In genomic region chr1:25896266-25896665, GRCh38 we compare ENCODE assay signal across 10 cellular contexts. TPM values are rescaled to one million over a fixed set of nuclear protein-coding genes. Genes with fewer than 3 reads are reported as not detected.
A peak's percentile ranks its signal among the peaks of the same experiment; 100 is the strongest.
DNase-seq lines count a peak whose midpoint lies in the region; ATAC-seq, FAIRE-seq and TF ChIP-seq lines count a peak whose summit lies in the region.
"Had no signal": no experiment of that assay in that cellular context is flagged by ENCODE, and none has a peak within 500 bp of the region (broad histone marks: within the 10 kb centered on the region; RNA-seq: fewer than 3 reads in every experiment).

No MANE protein-coding gene starts in this region.

- peak overlapping the region; percentile 25; the same call in 2 of the 3 replicates for H2BK15ac ChIP-seq in IMR-90 (ENCODE audit: low read depth, low read length)

- CTCF ChIA-PET in IMR-90 (lab: Yijun Ruan, JAX), result interaction anchor here (1.0 to 4.3 kb wide), 11 partner anchors 8 to 134 kb away, joined by 3 to 47 read pairs (median 4); partner anchors contain the start of gene PAFAH2
- CTCF ChIA-PET in CD4-positive, alpha-beta T cell (lab: Charles Lee), result interaction anchor here (0.9 to 4.6 kb wide), 10 partner anchors 8 to 466 kb away, joined by 3 to 184 read pairs (median 10); partner anchors contain the start of genes PAFAH2, PAQR7 and STMN1

- 0 out of 2 replicates have a peak overlapping the region, but pooled peaks have one; percentile 7 for H3K56ac ChIP-seq in IMR-90 (ENCODE audit: extremely low read depth, insufficient read depth, low read length)

- H3K36me3 Mint-ChIP-seq in astrocyte (ENCODE audit: low read depth, unreplicated experiment) (peaks cover 21% of the 10 kb centered on the region), nephron (ENCODE audit: low read depth) (peaks cover 43% of the 10 kb centered on the region)
- peaks cover 29% of the 10 kb centered on the region for H3K36me3 Mint-ChIP-seq in CD4-positive, alpha-beta T cell (ENCODE audit: low read depth)

- FAIRE-seq in astrocyte (lab: Jason Lieb, UNC), result no peak

- H3K79me1 ChIP-seq in IMR-90 (ENCODE audit: low read depth in 1 of 2, low read length in 2 of 2), result peaks cover 34 to 72% of the 10 kb centered on the region in 2 experiments

- no peaks in the 10 kb centered on the region for H3K9me3 Mint-ChIP-seq in astrocyte (ENCODE audit: unreplicated experiment)
- H3K9me3 Mint-ChIP-seq in nephron, result no peaks in the 10 kb centered on the region
- H3K9me3 Mint-ChIP-seq in CD4-positive, alpha-beta T cell, result no peaks in the 10 kb centered on the region

- intact Hi-C loops in IMR-90 (cut with micrococcal nuclease), result loop anchor here (5.0 kb wide), 1 partner anchor 74 kb away; no protein-coding TSS in a partner anchor
- intact Hi-C loops in CD4-positive, alpha-beta T cell (cut with DNase I, micrococcal nuclease), result no loop called here

- H3K9me3 ChIP-seq in IMR-90 (ENCODE audit: control insufficient read depth, insufficient read depth, low read length), result no peaks in the 10 kb centered on the region
- H3K9me3 ChIP-seq in astrocyte (ENCODE audit: insufficient read depth, low read depth, low read length), result no peaks in the 10 kb centered on the region
- H3K9me3 ChIP-seq in CD4-positive, alpha-beta T cell (ENCODE audit: control insufficient read depth, low read length), result no peaks in the 10 kb centered on the region

- no peak for TF ChIP-seq CTCF in IMR-90 (conservative IDR thresholded peaks at IDR 0.05; ENCODE audit: low read depth, low read length)
- TF ChIP-seq CTCF in astrocyte (IDR thresholded peaks at IDR 0.05; ENCODE audit: insufficient read depth, low read depth, low read length), result no peak
- no peak for TF ChIP-seq CTCF in nephron (IDR thresholded peaks at IDR 0.05; ENCODE audit: unreplicated experiment in 3 of 3)
- no peak for TF ChIP-seq CTCF in CD4-positive, alpha-beta T cell (IDR thresholded peaks at IDR 0.05)

- H3K14ac ChIP-seq in IMR-90 (replicated peaks; ENCODE audit: low read depth, low read length), result peak overlapping the region; percentile 60

- H3K4me3 ChIP-seq in IMR-90 (ENCODE audit: insufficient read depth, low read depth, low read length), result no peak overlapping the region
- no peak overlapping the region for H3K4me3 ChIP-seq in astrocyte (ENCODE audit: insufficient read depth, low read depth, low read length)

- DNase-seq in EL (peak; percentile 65), IMR-90 (peak; percentile 74), astrocyte (ENCODE audit: low read depth) (peak; percentile 42), H4 (ENCODE audit: low spot score) (no peak)
- no peak for DNase-seq in CD4-positive, alpha-beta T cell
- no peak for DNase-seq in stimulated activated CD4-positive, alpha-beta T cell treated with anti-CD3 and anti-CD28 coated beads, Interleukin-2, amount 100 ng/mL, for 48 hours
- DNase-seq: activated CD4-positive, alpha-beta T cell treated with anti-CD3 and anti-CD28 coated beads for 4 hours; aorta; stimulated activated CD4-positive, alpha-beta T cell treated with anti-CD3 and anti-CD28 coated beads, Interleukin-15, amount 100 ng/mL, for 24 hours had no signal

- peak overlapping the region; percentile 65 for H3K27ac ChIP-seq in IMR-90 (ENCODE audit: insufficient read depth, low read length)
- peak overlapping the region; percentile 11 for H3K27ac ChIP-seq in astrocyte (ENCODE audit: low read depth, low read length)
- H3K27ac ChIP-seq in CD4-positive, alpha-beta T cell (ENCODE audit: low read depth, low read length), result no peak overlapping the region

- H2AK9ac ChIP-seq in IMR-90 (replicated peaks; ENCODE audit: low read depth, low read length, poor library complexity), result peak overlapping the region; percentile 56

- POLR2A ChIA-PET in IMR-90 (lab: Charles Lee; ENCODE audit: unreplicated experiment), result interaction anchor here (2.2 kb wide), 1 partner anchor 101 kb away, joined by 13 read pairs; the partner anchor contains the start of gene PAFAH2
- POLR2A ChIA-PET in CD4-positive, alpha-beta T cell (lab: Charles Lee), result interaction anchor here (0.8 to 6.0 kb wide), 8 partner anchors 9 to 103 kb away, joined by 3 to 124 read pairs (median 12); partner anchors contain the start of genes MTFR1L, PAFAH2 and STMN1

- H4K8ac ChIP-seq in IMR-90 (ENCODE audit: low read depth in 2 of 2, low read length in 2 of 2), result peak overlapping the region; percentile 88 to 90; a peak in 3 of 4 replicates

- H2BK120ac ChIP-seq in IMR-90 (ENCODE audit: low read depth, low read length), result peak overlapping the region; percentile 63; the same call in 1 of the 2 replicates

- H4K91ac ChIP-seq in IMR-90 (ENCODE audit: insufficient read depth, low read depth, low read length), result peak overlapping the region; percentile 59

- H3K4me2 ChIP-seq in IMR-90 (ENCODE audit: low read depth, low read length) (no peak overlapping the region), astrocyte (ENCODE audit: low read length) (peak overlapping the region; percentile 28)

- H3K18ac ChIP-seq in IMR-90 (ENCODE audit: low read depth, low read length), result peak overlapping the region; percentile 24; the same call in 1 of the 2 replicates

- H3K4ac ChIP-seq in IMR-90 (ENCODE audit: low read depth, low read length), result peak overlapping the region; percentile 47

- H3K27me3 Mint-ChIP-seq in astrocyte (ENCODE audit: low read depth, unreplicated experiment) (no peaks in the 10 kb centered on the region), nephron (ENCODE audit: low read depth) (no peaks in the 10 kb centered on the region)
- H3K27me3 Mint-ChIP-seq in CD4-positive, alpha-beta T cell, result no peaks in the 10 kb centered on the region

- in situ Hi-C loops in IMR-90 (cut with MboI; ENCODE audit: low sequenced_read_pairs), result loop anchor here (5.0 kb wide), 1 partner anchor 101 kb away; the partner anchor contains the start of gene PAFAH2

- H2BK20ac ChIP-seq in IMR-90 (ENCODE audit: low read depth, low read length), result no peak overlapping the region; the same call in 1 of the 2 replicates

- no peak overlapping the region for H3K4me3 Mint-ChIP-seq in astrocyte (ENCODE audit: unreplicated experiment)
- no peak overlapping the region for H3K4me3 Mint-ChIP-seq in nephron
- no peak overlapping the region for H3K4me3 Mint-ChIP-seq in CD4-positive, alpha-beta T cell

- H2AK5ac ChIP-seq in IMR-90 (ENCODE audit: low read depth, low read length), result peak overlapping the region; percentile 75; the same call in 1 of the 2 replicates

- H3K4me1 ChIP-seq in IMR-90 (ENCODE audit: control insufficient read depth, insufficient read depth, low read length) (peaks cover 29% of the 10 kb centered on the region), astrocyte (ENCODE audit: insufficient read depth, low read length) (peaks cover 34% of the 10 kb centered on the region)

- WGBS in IMR-90 (ENCODE audit: extremely low coverage in 2 of 2, insufficient read length in 1 of 2), 2 experiments, result 33% methylated on average over 1 of the region's 1 CpG; no CpG with 5 or more reads in 1 of the 2 experiments

- no peak for TF ChIP-seq RAD21 in IMR-90 (IDR thresholded peaks at IDR 0.05; ENCODE audit: low read length)

- peak overlapping the region; percentile 53 for H2BK5ac ChIP-seq in IMR-90 (ENCODE audit: low read depth, low read length, poor library complexity, severe bottlenecking)

- H4K5ac ChIP-seq in IMR-90 (ENCODE audit: low read depth, low read length), result peak overlapping the region; percentile 59; the same call in 1 of the 2 replicates

- ATAC-seq in IMR-90 (ENCODE audit: low read depth), result no peak
- ATAC-seq in CD4-positive, alpha-beta T cell (ENCODE audit: poor library complexity), result no peak

- H3K23ac ChIP-seq in IMR-90 (ENCODE audit: low read depth, low read length), result peak overlapping the region; percentile 21; the same call in 1 of the 2 replicates

- H3K9me1 ChIP-seq in IMR-90 (ENCODE audit: insufficient read depth, low read length), result peaks cover 17% of the 10 kb centered on the region

- dilution Hi-C loops in IMR-90 (cut with HindIII; ENCODE audit: low sequenced_read_pairs, unreplicated experiment), result no loop called here

- H2AFZ ChIP-seq in IMR-90 (replicated peaks; ENCODE audit: low read length, poor library complexity) (peak overlapping the region; percentile 78), astrocyte (ENCODE audit: low read depth, low read length) (no peak overlapping the region)

- peak overlapping the region; percentile 16; the same call in 1 of the 2 replicates for H3K9ac ChIP-seq in IMR-90 (ENCODE audit: low read depth, low read length)
- H3K9ac ChIP-seq in astrocyte (ENCODE audit: low read length), result peak overlapping the region; percentile 16

- peaks cover 19% of the 10 kb centered on the region for H3K79me2 ChIP-seq in astrocyte (ENCODE audit: insufficient read depth, low read length)

- H3K27me3 ChIP-seq in IMR-90 (ENCODE audit: control insufficient read depth, insufficient read depth, low read length) (no peaks in the 10 kb centered on the region), astrocyte (ENCODE audit: insufficient read depth, low read length) (no peaks in the 10 kb centered on the region)
- no peaks in the 10 kb centered on the region for H3K27me3 ChIP-seq in CD4-positive, alpha-beta T cell (ENCODE audit: control insufficient read depth, insufficient read depth, low read length)

- H3K36me3 ChIP-seq in IMR-90 (ENCODE audit: control insufficient read depth, insufficient read depth, low read length) (peaks cover 31% of the 10 kb centered on the region), astrocyte (ENCODE audit: insufficient read depth, low read length) (peaks cover 31% of the 10 kb centered on the region)

- no peak overlapping the region for H3K27ac Mint-ChIP-seq in astrocyte (ENCODE audit: unreplicated experiment)
- peak overlapping the region; percentile 78 to 88 (median 87) for H3K27ac Mint-ChIP-seq in nephron
- H3K27ac Mint-ChIP-seq in CD4-positive, alpha-beta T cell, result no peak overlapping the region

- no peaks in the 10 kb centered on the region for H4K20me1 ChIP-seq in IMR-90 (ENCODE audit: insufficient read depth, low read length)
- H4K20me1 ChIP-seq in astrocyte (ENCODE audit: insufficient read depth, low read length), result peaks cover 5% of the 10 kb centered on the region

- H3K4me1 Mint-ChIP-seq in astrocyte (ENCODE audit: low read depth, unreplicated experiment) (peaks cover 30% of the 10 kb centered on the region), nephron (peaks cover 40% of the 10 kb centered on the region)
- H3K4me1 Mint-ChIP-seq in CD4-positive, alpha-beta T cell (ENCODE audit: low read depth), result peaks cover 13% of the 10 kb centered on the region

- BruUV-seq in IMR-90 (replicated peaks; lab: Mats Ljungman, UMichigan), result no TSS peak

- no peak for TF ChIP-seq POLR2A in IMR-90 (IDR thresholded peaks at IDR 0.05; ENCODE audit: low read depth, low read length)

RNA-seq across cellular contexts. Expression of gene STMN1, which starts 10.0 kb away (rescaled TPM):
- total RNA-seq in IMR-90 (2012; rRNA removed) (93.0 and 194 TPM in 2 replicates), astrocyte (130 and 173 TPM in 2 replicates)
- polyA plus RNA-seq in IMR-90 (2012; rRNA removed), result 179 and 273 TPM in 2 replicates
- polyA plus RNA-seq in IMR-90 (2012; cell fraction: cytosol; rRNA removed), result 28.5 and 67.8 TPM in 2 replicates
- polyA plus RNA-seq in IMR-90 (2012; cell fraction: nucleus; rRNA removed; ENCODE audit: low replicate concordance), result 11.0 and 55.5 TPM in 2 replicates
- 10 to 100 TPM; 25.2 to 25.6 TPM for total RNA-seq in CD4-positive, alpha-beta T cell
- 204 and 329 TPM in 2 replicates for total RNA-seq in H4 (2014; rRNA removed; shearing (Covaris generic))

RNA-seq across cellular contexts. Expression of gene PAQR7, which starts 20.8 kb away (rescaled TPM):
- 8.3 and 9.0 TPM in 2 replicates for total RNA-seq in IMR-90 (2012; rRNA removed)
- polyA plus RNA-seq in IMR-90 (2012; rRNA removed), result 12.0 and 12.9 TPM in 2 replicates
- polyA plus RNA-seq in IMR-90 (2012; cell fraction: cytosol; rRNA removed), result 7.6 and 16.9 TPM in 2 replicates
- polyA plus RNA-seq in IMR-90 (2012; cell fraction: nucleus; rRNA removed; ENCODE audit: low replicate concordance), result 33.3 and 47.8 TPM in 2 replicates
- 14.5 and 15.1 TPM in 2 replicates for total RNA-seq in astrocyte
- total RNA-seq in CD4-positive, alpha-beta T cell, result 1 to 10 TPM; 1.1 to 1.5 TPM
- 2.8 and 3.2 TPM in 2 replicates for total RNA-seq in H4 (2014; rRNA removed; shearing (Covaris generic))

RNA-seq across cellular contexts. Expression of gene AUNIP, which starts 37.0 kb away (rescaled TPM):
- total RNA-seq in IMR-90 (2012; rRNA removed) (3.9 and 5.0 TPM in 2 replicates), astrocyte (1.3 and 2.1 TPM in 2 replicates)
- polyA plus RNA-seq in IMR-90 (2012; rRNA removed), result 2.2 and 2.4 TPM in 2 replicates
- 0.52 and 0.65 TPM in 2 replicates for polyA plus RNA-seq in IMR-90 (2012; cell fraction: cytosol; rRNA removed)
- 0.39 and 0.96 TPM in 2 replicates for polyA plus RNA-seq in IMR-90 (2012; cell fraction: nucleus; rRNA removed; ENCODE audit: low replicate concordance)
- total RNA-seq in CD4-positive, alpha-beta T cell, result not detected
- total RNA-seq in H4 (2014; rRNA removed; shearing (Covaris generic)), result 8.7 and 12.4 TPM in 2 replicates
- total RNA-seq: aorta had no signal
- polyA plus RNA-seq: aorta had no signal

Comparison
In these comparisons a context has a peak if more than half of its experiments do, and no peak if none do; other contexts are left out.
1. DNase-seq: peak in EL (single experiment), IMR-90 (single experiment) and astrocyte (single experiment); none in CD4-positive, alpha-beta T cell (0 of 10), stimulated activated CD4-positive, alpha-beta T cell treated with anti-CD3 and anti-CD28 coated beads, Interleukin-2, amount 100 ng/mL, for 48 hours (0 of 2) and H4 (single experiment).
2. H3K27ac Mint-ChIP-seq: peak in nephron (3 of 3); none in astrocyte (single experiment) and CD4-positive, alpha-beta T cell (single experiment).